Comparison of ENCODE assay signal across 1 cellular context in genomic region chr17:9643611-9644010, GRCh38.
TF ChIP-seq lines count a peak whose summit lies in the region.

No MANE protein-coding gene starts in this region.

TF ChIP-seq in GM23338, 12 proteins besides CTCF, POLR2A, EP300 and RAD21 (continued from another document):
- no peak for TF ChIP-seq ZNF331 (CRISPR knock-in tag; IDR thresholded peaks at IDR 0.05; ENCODE audit: low read depth)
- no peak for TF ChIP-seq EZH2phosphoT487 (IDR thresholded peaks at IDR 0.05; ENCODE audit: unreplicated experiment)
- no peak for TF ChIP-seq CREB1 (CRISPR knock-in tag; IDR thresholded peaks at IDR 0.05; ENCODE audit: low read depth)
